In the genomic region with DNA sequence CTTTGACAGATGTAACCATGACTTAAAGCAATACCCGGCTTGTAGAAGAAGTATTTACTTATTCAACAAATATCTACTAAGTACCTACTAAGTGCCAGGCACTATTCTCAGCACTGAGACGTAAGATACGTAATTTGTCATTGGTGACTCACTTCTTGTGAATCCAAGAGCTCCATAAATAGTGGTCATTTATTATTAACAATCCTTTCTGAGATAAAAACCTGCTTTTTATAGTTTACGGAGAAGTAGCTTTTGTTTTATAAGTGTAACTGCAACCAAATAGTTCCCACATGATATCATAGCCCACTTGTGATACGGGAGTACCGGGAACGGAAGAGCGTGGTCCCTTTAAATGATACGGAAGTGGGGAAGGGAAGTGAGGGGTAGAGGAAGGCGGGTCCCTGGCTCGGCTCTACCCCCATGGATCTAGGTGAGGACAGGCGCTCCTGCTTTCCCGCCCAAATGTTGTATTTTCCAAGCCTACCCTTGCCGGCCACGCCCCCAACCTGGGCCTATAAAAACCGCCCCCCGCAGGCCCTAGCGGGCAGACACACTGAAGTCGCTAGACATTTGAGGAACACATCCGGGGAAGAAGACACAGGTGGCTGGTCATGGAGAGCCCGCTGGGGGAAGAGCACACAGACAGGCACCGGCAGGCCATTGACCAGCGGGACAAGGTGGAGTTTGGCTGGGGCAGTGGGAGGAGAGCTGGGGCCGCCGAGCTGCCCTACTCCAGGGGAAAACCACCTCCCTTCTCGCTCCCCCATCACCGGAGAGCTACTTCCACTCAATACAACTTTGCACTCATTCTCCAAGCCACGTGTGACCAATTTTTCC, we compare ENCODE assay signal across 11 cellular contexts. TPM values are rescaled to one million over a fixed set of nuclear protein-coding genes. Genes with fewer than 3 reads are reported as not detected.
DNase-seq lines count a peak whose midpoint lies in the region; ATAC-seq and TF ChIP-seq lines count a peak whose summit lies in the region.
"Had no signal": no experiment of that assay in that cellular context is flagged by ENCODE, and none has a peak within 500 bp of the region (broad histone marks: within the 10 kb centered on the region; RNA-seq: fewer than 3 reads in every experiment).

A gene (plus strand): TSS at position 543 of the 837 bp plus-strand sequence.

- H3K36me3 ChIP-seq in HUES6 (ENCODE audit: control insufficient read depth, insufficient read depth, low read length), result no peaks in the 10 kb centered on the region

- H3K9me3 ChIP-seq in HUES6 (ENCODE audit: control insufficient read depth, insufficient read depth, low read depth, low read length), result no peaks in the 10 kb centered on the region

- CTCF ChIA-PET in WTC11 (lab: Charles Lee), result no interaction called here

- peaks cover 34% of the 10 kb centered on the region for H3K4me1 Mint-ChIP-seq in WTC11

- H3K4me1 ChIP-seq in HUES6 (ENCODE audit: control insufficient read depth, insufficient read depth, low read length), result peaks cover 13% of the 10 kb centered on the region; the same call in 1 of the 2 replicates

- peak within 1 kb of the TSS; percentile 71 for H3K27ac Mint-ChIP-seq in WTC11

- DNase-seq in WTC11 (ENCODE audit: low spot score) (peak; percentile 52), left ventricle myocardium superior (peak; percentile 35), SKM-1 treated with dmso at 0.1 percent for 144 hours (lab: John Stamatoyannopoulos, UW; ENCODE audit: unreplicated experiment) (no peak), Kasumi-1 (lab: John Stamatoyannopoulos, UW) (no peak)
- DNase-seq: activated naive CD4-positive, alpha-beta T cell had no signal

- no peaks in the 10 kb centered on the region for H3K27me3 Mint-ChIP-seq in WTC11 (ENCODE audit: low read depth)

- H3K36me3 Mint-ChIP-seq in WTC11, result no peaks in the 10 kb centered on the region

- H3K4me3 Mint-ChIP-seq in WTC11, result no peak within 1 kb of the TSS

- TF ChIP-seq CTCF in WTC11 (IDR thresholded peaks at IDR 0.05), result no peak

- H3K4me3 ChIP-seq in HUES6 (ENCODE audit: low read depth, low read length), result peak within 1 kb of the TSS; percentile 6; the same call in 1 of the 2 replicates
- H3K4me3 ChIP-seq: lung had no signal

- H3K27ac ChIP-seq in HUES6 (ENCODE audit: low read depth, low read length), result no peak within 1 kb of the TSS
- peak within 1 kb of the TSS; percentile 99 for H3K27ac ChIP-seq in temporal lobe (ENCODE audit: low read depth, low read length)

- POLR2A ChIA-PET in WTC11 (lab: Charles Lee), result no interaction called here

- H3K9me3 Mint-ChIP-seq in WTC11, result no peaks in the 10 kb centered on the region

- H3K9ac ChIP-seq in HUES6 (ENCODE audit: low read length), result no peak within 1 kb of the TSS

- ATAC-seq in WTC11 (peak; percentile 83), left ventricle myocardium superior (peak; percentile 61), GM19452 (IDR thresholded peaks at IDR 0.05; ENCODE audit: unreplicated experiment) (no peak), GM19397 (IDR thresholded peaks at IDR 0.05; ENCODE audit: unreplicated experiment) (no peak)
- ATAC-seq: Panc1 had no signal

- intact Hi-C loops in left ventricle myocardium superior (cut with micrococcal nuclease), result no loop called here

- no peaks in the 10 kb centered on the region for H3K27me3 ChIP-seq in HUES6 (ENCODE audit: control insufficient read depth, insufficient read depth, low read length)

TF ChIP-seq in WTC11, 78 proteins besides CTCF, POLR2A, EP300 and RAD21:
- TF ChIP-seq, protein P1, sequence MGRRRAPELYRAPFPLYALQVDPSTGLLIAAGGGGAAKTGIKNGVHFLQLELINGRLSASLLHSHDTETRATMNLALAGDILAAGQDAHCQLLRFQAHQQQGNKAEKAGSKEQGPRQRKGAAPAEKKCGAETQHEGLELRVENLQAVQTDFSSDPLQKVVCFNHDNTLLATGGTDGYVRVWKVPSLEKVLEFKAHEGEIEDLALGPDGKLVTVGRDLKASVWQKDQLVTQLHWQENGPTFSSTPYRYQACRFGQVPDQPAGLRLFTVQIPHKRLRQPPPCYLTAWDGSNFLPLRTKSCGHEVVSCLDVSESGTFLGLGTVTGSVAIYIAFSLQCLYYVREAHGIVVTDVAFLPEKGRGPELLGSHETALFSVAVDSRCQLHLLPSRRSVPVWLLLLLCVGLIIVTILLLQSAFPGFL (CRISPR knock-in tag; IDR thresholded peaks at IDR 0.05; ENCODE audit: borderline replicate concordance), result no peak
- TF ChIP-seq PRRX2 (CRISPR knock-in tag; IDR thresholded peaks at IDR 0.05), result no peak
- TF ChIP-seq, protein P2, sequence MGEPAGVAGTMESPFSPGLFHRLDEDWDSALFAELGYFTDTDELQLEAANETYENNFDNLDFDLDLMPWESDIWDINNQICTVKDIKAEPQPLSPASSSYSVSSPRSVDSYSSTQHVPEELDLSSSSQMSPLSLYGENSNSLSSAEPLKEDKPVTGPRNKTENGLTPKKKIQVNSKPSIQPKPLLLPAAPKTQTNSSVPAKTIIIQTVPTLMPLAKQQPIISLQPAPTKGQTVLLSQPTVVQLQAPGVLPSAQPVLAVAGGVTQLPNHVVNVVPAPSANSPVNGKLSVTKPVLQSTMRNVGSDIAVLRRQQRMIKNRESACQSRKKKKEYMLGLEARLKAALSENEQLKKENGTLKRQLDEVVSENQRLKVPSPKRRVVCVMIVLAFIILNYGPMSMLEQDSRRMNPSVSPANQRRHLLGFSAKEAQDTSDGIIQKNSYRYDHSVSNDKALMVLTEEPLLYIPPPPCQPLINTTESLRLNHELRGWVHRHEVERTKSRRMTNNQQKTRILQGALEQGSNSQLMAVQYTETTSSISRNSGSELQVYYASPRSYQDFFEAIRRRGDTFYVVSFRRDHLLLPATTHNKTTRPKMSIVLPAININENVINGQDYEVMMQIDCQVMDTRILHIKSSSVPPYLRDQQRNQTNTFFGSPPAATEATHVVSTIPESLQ (CRISPR knock-in tag; IDR thresholded peaks at IDR 0.05), result no peak
- TF ChIP-seq, protein P3, sequence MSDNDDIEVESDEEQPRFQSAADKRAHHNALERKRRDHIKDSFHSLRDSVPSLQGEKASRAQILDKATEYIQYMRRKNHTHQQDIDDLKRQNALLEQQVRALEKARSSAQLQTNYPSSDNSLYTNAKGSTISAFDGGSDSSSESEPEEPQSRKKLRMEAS (CRISPR knock-in tag; IDR thresholded peaks at IDR 0.05), result 0 out of 2 replicates have a peak, but pooled peaks have one; percentile 44

RNA-seq across cellular contexts. Expression of the gene that starts here (rescaled TPM):
- total RNA-seq in WTC11 (2021) (0.11 to 0.13 TPM (median 0.11 TPM) in 3 replicates), left ventricle myocardium superior (not detected), temporal lobe (not detected)

Comparison
In these comparisons a context has a peak if more than half of its experiments do, and no peak if none do; other contexts are left out.
1. Peak in DNase-seq and ATAC-seq in WTC11; RNA of the gene not detected or under 1 TPM.
2. Peak in DNase-seq and ATAC-seq in left ventricle myocardium superior; RNA of the gene not detected or under 1 TPM.